22 cellular contexts compared by ENCODE assay signal in genomic region chr4:123510666-123511065, GRCh38.
DNase-seq lines count a peak whose midpoint lies in the region; ATAC-seq and TF ChIP-seq lines count a peak whose summit lies in the region.
"Had no signal": no experiment of that assay in that cellular context is flagged by ENCODE, and none has a peak within 500 bp of the region (broad histone marks: within the 10 kb centered on the region; RNA-seq: fewer than 3 reads in every experiment).

No MANE protein-coding gene starts in this region.

- no CpG with 5 or more reads among the region's 3 CpGs for WGBS in trophoblast cell (ENCODE audit: extremely low coverage, insufficient coverage, insufficient read length)

- no peaks in the 10 kb centered on the region for H3K27me3 ChIP-seq in trophoblast cell (ENCODE audit: insufficient read depth, low read length)
- H3K27me3 ChIP-seq: BE2C had no signal

- no peak overlapping the region for H3K4ac ChIP-seq in trophoblast cell (ENCODE audit: low read depth, low read length)

- no peaks in the 10 kb centered on the region for H3K9me3 ChIP-seq in trophoblast cell (ENCODE audit: insufficient read depth, low read depth, low read length)
- H3K9me3 ChIP-seq: BE2C had no signal

- H3K27me3 Mint-ChIP-seq in glutamatergic neuron (ENCODE audit: unreplicated experiment) = peaks cover 6% of the 10 kb centered on the region

- TF ChIP-seq CTCF in glutamatergic neuron (IDR thresholded peaks at IDR 0.05; ENCODE audit: partially characterized antibody, unreplicated experiment) = no peak

- no peak overlapping the region for H2AFZ ChIP-seq in trophoblast cell (ENCODE audit: insufficient read depth, low read length, poor library complexity)

- H3K14ac ChIP-seq in trophoblast cell (ENCODE audit: low read length) = no peak overlapping the region

- H4K8ac ChIP-seq in trophoblast cell (ENCODE audit: low read depth, low read length) = no peak overlapping the region

- no peak overlapping the region for H3K27ac ChIP-seq in trophoblast cell (ENCODE audit: low read depth, low read length)
- H3K27ac ChIP-seq: BLaER1 had no signal

- H4K91ac ChIP-seq in trophoblast cell (ENCODE audit: low read depth, low read length) = no peak overlapping the region

- H3K4me3 Mint-ChIP-seq in glutamatergic neuron (ENCODE audit: unreplicated experiment) = peak overlapping the region; percentile 35
- H3K4me3 Mint-ChIP-seq: CD14-positive monocyte; CD4-positive, alpha-beta memory T cell; CD4-positive, CD25-positive, alpha-beta regulatory T cell had no signal

- no peak overlapping the region for H3K4me2 ChIP-seq in trophoblast cell (ENCODE audit: low read length)
- H3K4me2 ChIP-seq: BLaER1 had no signal

- H3K4me1 ChIP-seq in trophoblast cell (ENCODE audit: control insufficient read depth in 1 of 2, insufficient read depth in 2 of 2, low read length in 2 of 2) = peaks cover 0 to 2% of the 10 kb centered on the region in 2 experiments
- H3K4me1 ChIP-seq: BE2C had no signal

- no peak overlapping the region for H3K23ac ChIP-seq in trophoblast cell (ENCODE audit: low read length)

- H3K9me3 Mint-ChIP-seq in glutamatergic neuron (ENCODE audit: unreplicated experiment) = peaks cover 11% of the 10 kb centered on the region

- no peak overlapping the region for H3K4me3 ChIP-seq in trophoblast cell (ENCODE audit: low read depth, low read length)
- H3K4me3 ChIP-seq: BLaER1, GM12878 had no signal

- H3K9ac ChIP-seq in trophoblast cell (ENCODE audit: low read length) = no peak overlapping the region
- H3K9ac ChIP-seq: BLaER1 had no signal

- no peaks in the 10 kb centered on the region for H3K36me3 Mint-ChIP-seq in glutamatergic neuron (ENCODE audit: unreplicated experiment)
- H3K36me3 Mint-ChIP-seq: CD14-positive monocyte; CD4-positive, alpha-beta memory T cell; CD4-positive, CD25-positive, alpha-beta regulatory T cell; CD8-positive, alpha-beta memory T cell had no signal

- DNase-seq in glutamatergic neuron (no peak), trophoblast cell (peak; percentile 70 to 91), NOMO-1 treated with dmso at 0.1 percent for 144 hours (lab: John Stamatoyannopoulos, UW; ENCODE audit: unreplicated experiment) (no peak)
- DNase-seq: 8988T; ACHN; BE2C; C1 segment of cervical spinal cord; CD4-positive, alpha-beta memory T cell; CD4-positive, CD25-positive, alpha-beta regulatory T cell; CD8-positive, alpha-beta memory T cell; COR-L47; DMS153; DMS53; DMS79; DND-41; EL; GDM1 had no signal

- peak overlapping the region; percentile 57 for H3K27ac Mint-ChIP-seq in glutamatergic neuron (ENCODE audit: unreplicated experiment)
- H3K27ac Mint-ChIP-seq: CD14-positive monocyte; CD4-positive, alpha-beta memory T cell; CD4-positive, CD25-positive, alpha-beta regulatory T cell had no signal

- H3K79me2 ChIP-seq in trophoblast cell (ENCODE audit: control insufficient read depth, insufficient read depth, low read length, poor library complexity) = peaks cover under 1% of the 10 kb centered on the region

- no peak overlapping the region for H2AK5ac ChIP-seq in trophoblast cell (ENCODE audit: low read length)

- no peak overlapping the region for H4K12ac ChIP-seq in trophoblast cell (ENCODE audit: low read depth, low read length)

- no peak overlapping the region for H2BK120ac ChIP-seq in trophoblast cell (ENCODE audit: insufficient read depth, low read length, poor library complexity)

- H2BK5ac ChIP-seq in trophoblast cell (ENCODE audit: low read depth, low read length, poor library complexity) = no peak overlapping the region

- ATAC-seq in GM19023 (IDR thresholded peaks at IDR 0.05; ENCODE audit: unreplicated experiment) (no peak), GM21786 (IDR thresholded peaks at IDR 0.05; ENCODE audit: unreplicated experiment) (no peak)
- ATAC-seq: GM12878 had no signal

- peaks cover 28% of the 10 kb centered on the region for H3K4me1 Mint-ChIP-seq in glutamatergic neuron (ENCODE audit: low read depth, unreplicated experiment)

- no peak overlapping the region for H2BK12ac ChIP-seq in trophoblast cell (ENCODE audit: low read length)

- H3K79me1 ChIP-seq in trophoblast cell (ENCODE audit: low read length) = peaks cover 4% of the 10 kb centered on the region

- no peak overlapping the region for H3K18ac ChIP-seq in trophoblast cell (ENCODE audit: low read length)

- no peaks in the 10 kb centered on the region for H3K36me3 ChIP-seq in trophoblast cell (ENCODE audit: control insufficient read depth in 1 of 2, insufficient read depth in 2 of 2, low read length in 2 of 2)
- H3K36me3 ChIP-seq: BE2C, BLaER1 had no signal

Comparison
In these comparisons a context has a peak if more than half of its experiments do, and no peak if none do; other contexts are left out.
1. DNase-seq: peak in trophoblast cell (2 of 2); none in glutamatergic neuron (single experiment) and NOMO-1 treated with dmso at 0.1 percent for 144 hours (single experiment).